Comparison of ENCODE assay signal across 22 cellular contexts in genomic region chr14:57526942-57527341, GRCh38. TPM values are rescaled to one million over a fixed set of nuclear protein-coding genes. Genes with fewer than 3 reads are reported as not detected.
DNase-seq lines count a peak whose midpoint lies in the region; ATAC-seq, FAIRE-seq and TF ChIP-seq lines count a peak whose summit lies in the region.
"Had no signal": no experiment of that assay in that cellular context is flagged by ENCODE, and none has a peak within 500 bp of the region (broad histone marks: within the 10 kb centered on the region; RNA-seq: fewer than 3 reads in every experiment).

No MANE protein-coding gene starts in this region.

- H3K36me3 ChIP-seq in Loucy (ENCODE audit: insufficient read depth, low read length) (no peaks in the 10 kb centered on the region), neuronal stem cell (replicated peaks in 1 of 2; ENCODE audit: control insufficient read depth in 2 of 2, insufficient read depth in 2 of 2, low read length in 2 of 2) (no peaks in the 10 kb centered on the region)

- no peaks in the 10 kb centered on the region for H3K9me3 ChIP-seq in Loucy (ENCODE audit: insufficient read depth, low read depth, low read length)
- H3K9me3 ChIP-seq in neuronal stem cell (replicated peaks in 1 of 2; ENCODE audit: control insufficient read depth in 2 of 2, insufficient read depth in 1 of 2, low read depth in 1 of 2, low read length in 2 of 2) = no peaks in the 10 kb centered on the region
- H3K9me3 ChIP-seq: mucosa of descending colon had no signal

- no peak overlapping the region for H2BK5ac ChIP-seq in neuronal stem cell (ENCODE audit: low read length)

- H3K27me3 Mint-ChIP-seq in activated CD8-positive, alpha-beta T cell treated with anti-CD3 and anti-CD28 coated beads for 36 hours = peaks cover 5% of the 10 kb centered on the region
- peaks cover 2% of the 10 kb centered on the region for H3K27me3 Mint-ChIP-seq in activated CD8-positive, alpha-beta T cell treated with anti-CD3 and anti-CD28 coated beads, Interleukin-2, amount 10 ng/mL, durations not matched to agents 7 days and 5 days (ENCODE audit: low read depth)
- H3K27me3 Mint-ChIP-seq in activated naive CD8-positive, alpha-beta T cell treated with anti-CD3 and anti-CD28 coated beads, Interleukin-2, amount 50 U/mL, for 24 hours = peaks cover 6% of the 10 kb centered on the region

- no peak overlapping the region for H3K4me3 Mint-ChIP-seq in activated CD8-positive, alpha-beta T cell treated with anti-CD3 and anti-CD28 coated beads for 36 hours
- H3K4me3 Mint-ChIP-seq in activated CD8-positive, alpha-beta T cell treated with anti-CD3 and anti-CD28 coated beads, Interleukin-2, amount 10 ng/mL, durations not matched to agents 7 days and 5 days = no peak overlapping the region
- H3K4me3 Mint-ChIP-seq in activated naive CD8-positive, alpha-beta T cell treated with anti-CD3 and anti-CD28 coated beads, Interleukin-2, amount 50 U/mL, for 24 hours = no peak overlapping the region

- H3K27ac Mint-ChIP-seq in activated CD8-positive, alpha-beta T cell treated with anti-CD3 and anti-CD28 coated beads for 36 hours = no peak overlapping the region
- H3K27ac Mint-ChIP-seq in activated CD8-positive, alpha-beta T cell treated with anti-CD3 and anti-CD28 coated beads, Interleukin-2, amount 10 ng/mL, durations not matched to agents 7 days and 5 days = no peak overlapping the region
- H3K27ac Mint-ChIP-seq in activated naive CD8-positive, alpha-beta T cell treated with anti-CD3 and anti-CD28 coated beads, Interleukin-2, amount 50 U/mL, for 24 hours = no peak overlapping the region

- CTCF ChIA-PET in activated CD8-positive, alpha-beta T cell treated with anti-CD3 and anti-CD28 coated beads for 36 hours (lab: Charles Lee) = no interaction called here
- CTCF ChIA-PET in activated CD8-positive, alpha-beta T cell treated with anti-CD3 and anti-CD28 coated beads, Interleukin-2, amount 10 ng/mL, durations not matched to agents 7 days and 5 days (lab: Charles Lee) = interaction anchor here (1.3 to 1.4 kb wide), 2 partner anchors 21 to 46 kb away, joined by 3 to 4 read pairs; no protein-coding TSS in a partner anchor

- H3K9ac ChIP-seq in Loucy (ENCODE audit: low read depth, low read length, poor library complexity, severe bottlenecking) = no peak overlapping the region
- peak overlapping the region; percentile 10 for H3K9ac ChIP-seq in neuronal stem cell (ENCODE audit: low read depth, low read length, poor library complexity)

- no peaks in the 10 kb centered on the region for H3K79me2 ChIP-seq in Loucy (ENCODE audit: insufficient read depth, low read length)

- intact Hi-C loops in activated CD8-positive, alpha-beta T cell treated with anti-CD3 and anti-CD28 coated beads for 36 hours (cut with micrococcal nuclease) = no loop called here

- H3K4me2 ChIP-seq in Loucy (ENCODE audit: low read depth, low read length, poor library complexity, severe bottlenecking) (no peak overlapping the region), neuronal stem cell (ENCODE audit: insufficient read depth, low read length, poor library complexity, severe bottlenecking) (no peak overlapping the region)

- no peak overlapping the region for H4K8ac ChIP-seq in neuronal stem cell (ENCODE audit: low read depth, low read length)

- H3F3A ChIP-seq in Loucy (ENCODE audit: low read depth) = no peaks in the 10 kb centered on the region

- H3K9me3 Mint-ChIP-seq in activated CD8-positive, alpha-beta T cell treated with anti-CD3 and anti-CD28 coated beads for 36 hours = peaks cover 17% of the 10 kb centered on the region
- H3K9me3 Mint-ChIP-seq in activated CD8-positive, alpha-beta T cell treated with anti-CD3 and anti-CD28 coated beads, Interleukin-2, amount 10 ng/mL, durations not matched to agents 7 days and 5 days (ENCODE audit: insufficient read depth) = peaks cover 10% of the 10 kb centered on the region
- H3K9me3 Mint-ChIP-seq in activated naive CD8-positive, alpha-beta T cell treated with anti-CD3 and anti-CD28 coated beads, Interleukin-2, amount 50 U/mL, for 24 hours = peaks cover 42% of the 10 kb centered on the region

- POLR2A ChIA-PET in activated CD8-positive, alpha-beta T cell treated with anti-CD3 and anti-CD28 coated beads for 36 hours (lab: Charles Lee) = no interaction called here
- POLR2A ChIA-PET in activated CD8-positive, alpha-beta T cell treated with anti-CD3 and anti-CD28 coated beads, Interleukin-2, amount 10 ng/mL, durations not matched to agents 7 days and 5 days (lab: Charles Lee) = no interaction called here

- H3K14ac ChIP-seq in neuronal stem cell (ENCODE audit: low read length) = no peak overlapping the region

- no peak overlapping the region for H2BK120ac ChIP-seq in neuronal stem cell (ENCODE audit: low read depth, low read length)

- no peak for FAIRE-seq in H54 (lab: Jason Lieb, UNC)
- FAIRE-seq: bronchial epithelial cell, TTC549 had no signal

- no peak overlapping the region for H2AFZ ChIP-seq in Loucy (ENCODE audit: low read length)
- no peak overlapping the region for H2AFZ ChIP-seq in neuronal stem cell (ENCODE audit: low read length)

- no peak for ATAC-seq in activated CD8-positive, alpha-beta T cell treated with anti-CD3 and anti-CD28 coated beads for 36 hours
- ATAC-seq in activated CD8-positive, alpha-beta T cell treated with anti-CD3 and anti-CD28 coated beads, Interleukin-2, amount 10 ng/mL, durations not matched to agents 7 days and 5 days = no peak
- no peak for ATAC-seq in activated naive CD8-positive, alpha-beta T cell treated with anti-CD3 and anti-CD28 coated beads, Interleukin-2, amount 50 U/mL, for 24 hours
- ATAC-seq: left cardiac atrium, mucosa of descending colon, Panc1, sciatic nerve, SK-N-SH treated with all-trans-retinoic acid at 6 μM for 48 hours had no signal

- no CpG with 5 or more reads among the region's 3 CpGs for WGBS in neuronal stem cell (ENCODE audit: extremely low coverage in 2 of 2, insufficient read length in 2 of 2, insufficient replicate concordance in 1 of 2), 2 donors

- no peak overlapping the region for H4K91ac ChIP-seq in neuronal stem cell (ENCODE audit: low read depth, low read length, poor library complexity)

- TF ChIP-seq POLR2A in H54 (IDR thresholded peaks at IDR 0.05; ENCODE audit: low read depth, low read length) = no peak

- H3K4ac ChIP-seq in neuronal stem cell (ENCODE audit: low read length) = no peak overlapping the region

- no peak for TF ChIP-seq CTCF in activated CD8-positive, alpha-beta T cell treated with anti-CD3 and anti-CD28 coated beads for 36 hours (IDR thresholded peaks at IDR 0.05)
- 0 out of 2 replicates have a peak, but pooled peaks have one; percentile 25 for TF ChIP-seq CTCF in Loucy (conservative IDR thresholded peaks at IDR 0.05; ENCODE audit: low read length)

- H4K20me1 ChIP-seq in Loucy (ENCODE audit: insufficient read depth, low read length, poor library complexity, severe bottlenecking) = no peaks in the 10 kb centered on the region

- H3K18ac ChIP-seq in neuronal stem cell (ENCODE audit: low read length) = no peak overlapping the region

- no peak overlapping the region for H2BK15ac ChIP-seq in neuronal stem cell (ENCODE audit: low read length)

- H3K23ac ChIP-seq in neuronal stem cell (ENCODE audit: low read depth, low read length, poor library complexity) = no peak overlapping the region

- no peaks in the 10 kb centered on the region for H3K79me1 ChIP-seq in neuronal stem cell (ENCODE audit: low read depth, low read length)

- H3K4me1 ChIP-seq in Loucy (ENCODE audit: insufficient read depth, low read length, poor library complexity, severe bottlenecking) (no peaks in the 10 kb centered on the region), neuronal stem cell (ENCODE audit: control insufficient read depth in 2 of 2, insufficient read depth in 1 of 2, low read depth in 1 of 2, low read length in 2 of 2) (no peaks in the 10 kb centered on the region)

- H3K27me3 ChIP-seq in Loucy (ENCODE audit: insufficient read depth, low read length, poor library complexity, severe bottlenecking) = no peaks in the 10 kb centered on the region
- H3K27me3 ChIP-seq in neuronal stem cell (ENCODE audit: control insufficient read depth in 3 of 3, insufficient read depth in 3 of 3, low read depth in 1 of 3, low read length in 3 of 3) = no peaks in the 10 kb centered on the region

- peaks cover 1% of the 10 kb centered on the region for H3K36me3 Mint-ChIP-seq in activated CD8-positive, alpha-beta T cell treated with anti-CD3 and anti-CD28 coated beads for 36 hours (ENCODE audit: low read depth)
- no peaks in the 10 kb centered on the region for H3K36me3 Mint-ChIP-seq in activated CD8-positive, alpha-beta T cell treated with anti-CD3 and anti-CD28 coated beads, Interleukin-2, amount 10 ng/mL, durations not matched to agents 7 days and 5 days (ENCODE audit: low read depth)
- no peaks in the 10 kb centered on the region for H3K36me3 Mint-ChIP-seq in activated naive CD8-positive, alpha-beta T cell treated with anti-CD3 and anti-CD28 coated beads, Interleukin-2, amount 50 U/mL, for 24 hours (ENCODE audit: low read depth)

- H2BK12ac ChIP-seq in neuronal stem cell (ENCODE audit: low read length) = no peak overlapping the region

- no peak overlapping the region for H3K27ac ChIP-seq in neuronal stem cell (replicated peaks; ENCODE audit: low read length)

- H3K9me2 ChIP-seq in Loucy (replicated peaks; ENCODE audit: low read depth, low read length) = no peaks in the 10 kb centered on the region

- H3K4me3 ChIP-seq in Loucy (ENCODE audit: low read length, poor library complexity, severe bottlenecking) (no peak overlapping the region), neuronal stem cell (ENCODE audit: low read length in 2 of 2) (no peak overlapping the region)
- H3K4me3 ChIP-seq: mucosa of descending colon had no signal

- no peaks in the 10 kb centered on the region for H3K4me1 Mint-ChIP-seq in activated CD8-positive, alpha-beta T cell treated with anti-CD3 and anti-CD28 coated beads for 36 hours (ENCODE audit: low read depth)
- no peaks in the 10 kb centered on the region for H3K4me1 Mint-ChIP-seq in activated CD8-positive, alpha-beta T cell treated with anti-CD3 and anti-CD28 coated beads, Interleukin-2, amount 10 ng/mL, durations not matched to agents 7 days and 5 days (ENCODE audit: low read depth)
- H3K4me1 Mint-ChIP-seq in activated naive CD8-positive, alpha-beta T cell treated with anti-CD3 and anti-CD28 coated beads, Interleukin-2, amount 50 U/mL, for 24 hours = no peaks in the 10 kb centered on the region

- no peak overlapping the region for H2AK5ac ChIP-seq in neuronal stem cell (ENCODE audit: low read depth, low read length)

- peak; percentile 8 for DNase-seq in activated CD8-positive, alpha-beta T cell treated with anti-CD3 and anti-CD28 coated beads for 36 hours
- no peak for DNase-seq in activated CD8-positive, alpha-beta T cell treated with anti-CD3 and anti-CD28 coated beads, Interleukin-2, amount 10 ng/mL, durations not matched to agents 7 days and 5 days
- DNase-seq in ecto neural progenitor cell (ENCODE audit: low spot score) (peak; percentile 51), neuronal stem cell (ENCODE audit: low spot score) (no peak), AML-193 (lab: John Stamatoyannopoulos, UW) (no peak), H54 (ENCODE audit: insufficient read length, low spot score) (no peak)
- DNase-seq in activated naive CD8-positive, alpha-beta T cell treated with anti-CD3 and anti-CD28 coated beads, Interleukin-2, amount 50 U/mL, for 24 hours = no peak
- DNase-seq: activated CD4-positive, alpha-beta T cell treated with anti-CD3 and anti-CD28 coated beads, Interleukin-2, amount 50 U/mL, for 48 hours; GDM1; KG1; left cardiac atrium; mucosa of descending colon; NCI-H146; NCI-H446; occipital lobe; stimulated activated CD4-positive, alpha-beta T cell treated with anti-CD3 and anti-CD28 coated beads, Interleukin-1b, Interleukin-23, amount 100 ng/mL, for 48 hours had no signal

RNA-seq across cellular contexts. Expression of gene CCDC198, which starts 33.3 kb away (rescaled TPM):
- total RNA-seq in activated CD8-positive, alpha-beta T cell treated with anti-CD3 and anti-CD28 coated beads for 36 hours = not detected
- total RNA-seq in activated CD8-positive, alpha-beta T cell treated with anti-CD3 and anti-CD28 coated beads, Interleukin-2, amount 10 ng/mL, durations not matched to agents 7 days and 5 days = under 1 TPM in 1 of 2 experiments, not detected in 1; 0.21 TPM
- 0.06 TPM for polyA plus RNA-seq in neuronal stem cell (2013, experiment 1 of 2)
- not detected for polyA plus RNA-seq in neuronal stem cell (2013, experiment 2 of 2)
- total RNA-seq: bronchial epithelial cell, left cardiac atrium, mucosa of descending colon, occipital lobe, sciatic nerve had no signal

Comparison
In these comparisons a context has a peak if more than half of its experiments do, and no peak if none do; other contexts are left out.
1. DNase-seq: peak in activated CD8-positive, alpha-beta T cell treated with anti-CD3 and anti-CD28 coated beads for 36 hours (single experiment) and ecto neural progenitor cell (single experiment); none in activated CD8-positive, alpha-beta T cell treated with anti-CD3 and anti-CD28 coated beads, Interleukin-2, amount 10 ng/mL, durations not matched to agents 7 days and 5 days (single experiment), neuronal stem cell (single experiment), AML-193 (0 of 2), H54 (single experiment) and activated naive CD8-positive, alpha-beta T cell treated with anti-CD3 and anti-CD28 coated beads, Interleukin-2, amount 50 U/mL, for 24 hours (single experiment).